Comparison of ENCODE assay signal across 30 cellular contexts in the genomic region with DNA sequence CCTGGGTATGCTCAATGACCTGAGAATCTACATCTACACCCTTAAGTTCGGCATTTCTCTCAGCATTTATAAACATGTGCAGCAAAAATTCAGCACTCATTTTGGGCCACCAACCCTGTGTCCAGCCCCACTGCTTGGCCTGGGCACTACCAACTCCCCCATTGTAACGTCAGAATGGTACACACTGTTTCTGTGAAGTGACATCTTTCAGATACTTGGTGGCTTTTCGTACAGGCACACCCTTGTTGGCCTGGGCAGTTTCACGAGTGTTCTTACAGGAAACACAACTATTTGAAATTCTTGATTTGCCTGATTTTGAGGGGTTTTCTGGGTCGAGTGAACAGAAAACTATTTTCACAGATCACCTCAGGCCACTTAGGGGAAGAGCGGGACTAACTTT. TPM values are rescaled to one million over a fixed set of nuclear protein-coding genes. Genes with fewer than 3 reads are reported as not detected.
"Had no signal": no experiment of that assay in that cellular context is flagged by ENCODE, and none has a peak within 500 bp of the region (broad histone marks: within the 10 kb centered on the region; RNA-seq: fewer than 3 reads in every experiment).

No MANE protein-coding gene starts in this region.

- H3K27me3 Mint-ChIP-seq: brain had no signal

- DNase-seq: activated CD4-positive, alpha-beta T cell treated with anti-CD3 and anti-CD28 coated beads, Interleukin-2, amount 10 ng/mL, durations not matched to agents 24 days and 14 days; activated CD4-positive, alpha-beta T cell treated with anti-CD3 and anti-CD28 coated beads, Interleukin-2, amount 50 U/mL, for 4 hours; activated CD8-positive, alpha-beta T cell treated with anti-CD3 and anti-CD28 coated beads for 36 hours; activated gamma-delta T cell; activated naive CD4-positive, alpha-beta T cell treated with Interleukin-2 at 50 U/mL for 16 hours; activated T-cell treated with anti-CD3 and anti-CD28 coated beads, Interleukin-2, amount 50 U/mL, for 1 hour; activated T-cell treated with anti-CD3 and anti-CD28 coated beads, Interleukin-2, amount 50 U/mL, for 72 hours; adrenal gland; central memory CD4-positive, alpha-beta T cell; NCI-H1092 treated with DMSO at 0.1 percent for 48 hours; NCI-H1417; NCI-H146; NCI-H187; NCI-H2029 treated with DMSO at 0.1 percent for 48 hours; NCI-H2107; NCI-H2171; NCI-H510A; NCI-H526; NCI-H748 treated with DMSO at 0.1 percent for 48 hours; SHP77; SJCRH30 had no signal

- H3K4me1 ChIP-seq: adrenal gland, SJCRH30 had no signal

- H3K4me3 ChIP-seq: adrenal gland, SJCRH30, SK-N-MC had no signal

- H3K27ac Mint-ChIP-seq: activated CD4-positive, alpha-beta T cell treated with anti-CD3 and anti-CD28 coated beads, Interleukin-2, amount 10 ng/mL, durations not matched to agents 24 days and 14 days; activated CD8-positive, alpha-beta T cell treated with anti-CD3 and anti-CD28 coated beads for 36 hours; activated naive CD4-positive, alpha-beta T cell treated with anti-CD3 and anti-CD28 coated beads, Interleukin-2, amount 50 U/mL, for 24 hours; activated T-cell treated with anti-CD3 and anti-CD28 coated beads, Interleukin-2, amount 50 U/mL, for 72 hours; activated T-helper 2 cell treated with anti-CD3 and anti-CD28 coated beads, Interferon-gamma antibody, Interleukin-2, Interleukin-4, amounts not matched to agents 10 μg/mL and 5 μg/mL and 100 μg/mL, durations not matched to agents 14 hours and 24 hours and 36 hours; brain; T-helper 2 cell treated with Interferon-gamma antibody and Interleukin-4, amounts not matched to agents 5 μg/mL and 100 μg/mL, for 36 hours had no signal

- H3K36me3 Mint-ChIP-seq: activated naive CD4-positive, alpha-beta T cell treated with anti-CD3 and anti-CD28 coated beads, Interleukin-2, amount 50 U/mL, for 24 hours; brain had no signal

- H3K27ac ChIP-seq: adrenal gland, SJCRH30, SK-N-MC had no signal

- H3K4me1 Mint-ChIP-seq: activated CD4-positive, alpha-beta T cell treated with anti-CD3 and anti-CD28 coated beads, Interleukin-2, amount 10 ng/mL, durations not matched to agents 24 days and 14 days had no signal

- ATAC-seq: activated CD8-positive, alpha-beta T cell treated with anti-CD3 and anti-CD28 coated beads for 36 hours; activated T-cell treated with anti-CD3 and anti-CD28 coated beads, Interleukin-2, amount 50 U/mL, for 72 hours; Panc1 had no signal

- H3K27me3 ChIP-seq: adrenal gland, SJCRH30 had no signal

- H3K9me3 Mint-ChIP-seq: activated CD4-positive, alpha-beta T cell treated with anti-CD3 and anti-CD28 coated beads, Interleukin-2, amount 10 ng/mL, durations not matched to agents 24 days and 14 days; activated CD8-positive, alpha-beta T cell treated with anti-CD3 and anti-CD28 coated beads for 36 hours; activated naive CD4-positive, alpha-beta T cell treated with anti-CD3 and anti-CD28 coated beads, Interleukin-2, amount 50 U/mL, for 24 hours; activated T-cell treated with anti-CD3 and anti-CD28 coated beads, Interleukin-2, amount 50 U/mL, for 72 hours; activated T-helper 2 cell treated with anti-CD3 and anti-CD28 coated beads, Interferon-gamma antibody, Interleukin-2, Interleukin-4, amounts not matched to agents 10 μg/mL and 5 μg/mL and 100 μg/mL, durations not matched to agents 14 hours and 24 hours and 36 hours; brain; T-helper 2 cell treated with Interferon-gamma antibody and Interleukin-4, amounts not matched to agents 5 μg/mL and 100 μg/mL, for 36 hours had no signal

- FAIRE-seq: TTC549 had no signal

- H3K4me3 Mint-ChIP-seq: activated CD4-positive, alpha-beta T cell treated with anti-CD3 and anti-CD28 coated beads, Interleukin-2, amount 10 ng/mL, durations not matched to agents 24 days and 14 days; activated CD8-positive, alpha-beta T cell treated with anti-CD3 and anti-CD28 coated beads for 36 hours; activated naive CD4-positive, alpha-beta T cell treated with anti-CD3 and anti-CD28 coated beads, Interleukin-2, amount 50 U/mL, for 24 hours; activated T-cell treated with anti-CD3 and anti-CD28 coated beads, Interleukin-2, amount 50 U/mL, for 72 hours; brain; T-helper 2 cell treated with Interferon-gamma antibody and Interleukin-4, amounts not matched to agents 5 μg/mL and 100 μg/mL, for 36 hours had no signal

- H3K36me3 ChIP-seq: adrenal gland, SJCRH30 had no signal

- H3K9me3 ChIP-seq: adrenal gland, SJCRH30 had no signal

RNA-seq across cellular contexts. Expression of a gene that starts 46.0 kb away (rescaled TPM):
- total RNA-seq: activated CD4-positive, alpha-beta T cell treated with anti-CD3 and anti-CD28 coated beads, Interleukin-2, amount 10 ng/mL, durations not matched to agents 24 days and 14 days; activated CD8-positive, alpha-beta memory T cell treated with anti-CD3 and anti-CD28 coated beads for 36 hours; activated T-cell treated with anti-CD3 and anti-CD28 coated beads, Interleukin-2, amount 50 U/mL, for 72 hours; activated T-helper 2 cell treated with anti-CD3 and anti-CD28 coated beads, Interferon-gamma antibody, Interleukin-2, Interleukin-4, amounts not matched to agents 10 μg/mL and 5 μg/mL and 100 μg/mL, durations not matched to agents 14 hours and 24 hours and 36 hours; RPMI7951 had no signal
